Comparison of ENCODE assay signal across 22 cellular contexts in the genomic region with DNA sequence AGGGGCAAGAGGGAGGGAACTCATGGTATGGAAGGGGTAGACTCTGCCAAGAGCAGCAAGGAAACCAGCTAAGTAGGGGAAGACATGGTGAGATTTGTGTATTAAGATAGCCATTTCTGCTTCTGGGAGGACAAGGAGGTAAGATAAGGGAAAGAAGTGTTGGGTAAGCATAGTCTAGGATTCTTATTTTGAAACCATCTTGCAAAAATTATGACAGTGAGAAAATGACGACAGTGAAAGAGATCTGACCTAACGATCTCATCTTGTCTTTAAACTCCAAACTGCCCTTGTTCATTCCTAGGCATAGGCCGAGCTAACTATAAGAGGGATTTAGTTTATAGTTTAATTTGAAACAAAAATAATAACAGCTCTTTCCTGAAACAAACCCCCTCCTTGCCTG. TPM values are rescaled to one million over a fixed set of nuclear protein-coding genes. Genes with fewer than 3 reads are reported as not detected.
A peak's percentile ranks its signal among the peaks of the same experiment; 100 is the strongest.
DNase-seq lines count a peak whose midpoint lies in the region; ATAC-seq, FAIRE-seq and TF ChIP-seq lines count a peak whose summit lies in the region.
"Had no signal": no experiment of that assay in that cellular context is flagged by ENCODE, and none has a peak within 500 bp of the region (broad histone marks: within the 10 kb centered on the region; RNA-seq: fewer than 3 reads in every experiment).

No MANE protein-coding gene starts in this region.

- ATAC-seq in HCT116 = no peak
- ATAC-seq in K562 = no peak
- ATAC-seq: CD8-positive, alpha-beta T cell; T-cell had no signal

- no peak overlapping the region for H2BK12ac ChIP-seq in trophoblast cell (ENCODE audit: low read length)

- no peak overlapping the region for H3K27ac ChIP-seq in HCT116 (ENCODE audit: low read depth, low read length)
- H3K27ac ChIP-seq in K562 (ENCODE audit: extremely low read depth, low read depth, low read length) = no peak overlapping the region
- H3K27ac ChIP-seq in trophoblast cell (ENCODE audit: low read depth, low read length) = peak overlapping the region; percentile 27

- 8% methylated on average over 3 of the region's 3 CpGs for WGBS in K562 (ENCODE audit: insufficient coverage, low coverage, missing lambda C conversion rate)
- WGBS in trophoblast cell (ENCODE audit: extremely low coverage, insufficient coverage, insufficient read length) = no CpG with 5 or more reads among the region's 3 CpGs

- TF ChIP-seq CTCF in HCT116 (IDR thresholded peaks at IDR 0.05 in 2 of 3, conservative IDR thresholded peaks at IDR 0.05 in 1 of 3; ENCODE audit: borderline replicate concordance in 1 of 3, insufficient read depth in 1 of 3, low read depth in 2 of 3, low read length in 2 of 3) (no peak), K562 (IDR thresholded peaks at IDR 0.05 in 2 of 3, conservative IDR thresholded peaks at IDR 0.05 in 1 of 3; ENCODE audit: insufficient read depth in 2 of 3, low read depth in 1 of 3, low read length in 3 of 3) (no peak), GM20000 (IDR thresholded peaks at IDR 0.05; ENCODE audit: extremely low read depth, missing control alignments) (no peak)

- no peak overlapping the region for H3K14ac ChIP-seq in trophoblast cell (ENCODE audit: low read length)

- no peaks in the 10 kb centered on the region for H3K79me2 ChIP-seq in HCT116 (ENCODE audit: insufficient read depth, low read length)
- no peaks in the 10 kb centered on the region for H3K79me2 ChIP-seq in K562 (ENCODE audit: control insufficient read depth, insufficient read depth, low read length)
- no peaks in the 10 kb centered on the region for H3K79me2 ChIP-seq in trophoblast cell (ENCODE audit: control insufficient read depth, insufficient read depth, low read length, poor library complexity)

- intact Hi-C loops in HCT116 (cut with micrococcal nuclease) (no loop called here), K562 (cut with micrococcal nuclease) (loop anchor here (5.0 kb wide), 1 partner anchor 74 kb away; the partner anchor contains the start of gene AKTIP)

- H3K4ac ChIP-seq in trophoblast cell (ENCODE audit: low read depth, low read length) = peak overlapping the region; percentile 29

- H3K23ac ChIP-seq in trophoblast cell (ENCODE audit: low read length) = no peak overlapping the region

- CTCF ChIA-PET in HCT116 (lab: Charles Lee) = no interaction called here
- CTCF ChIA-PET in K562 (lab: Yijun Ruan, JAX; ENCODE audit: low intra/inter-chr PET ratio) = no interaction called here

- in situ Hi-C loops in K562 (cut with MboI) = no loop called here

- H3K4me2 ChIP-seq in HCT116 (ENCODE audit: low read length) (peak overlapping the region; percentile 15), K562 (ENCODE audit: insufficient read depth, low read length) (no peak overlapping the region), trophoblast cell (ENCODE audit: low read length) (no peak overlapping the region)

- no peak overlapping the region for H4K12ac ChIP-seq in trophoblast cell (ENCODE audit: low read depth, low read length)

- H3K4me1 ChIP-seq in HCT116 (ENCODE audit: control insufficient read depth in 1 of 2, insufficient read depth in 2 of 2, low read length in 2 of 2) (peaks cover 13% of the 10 kb centered on the region in 2 experiments; a peak in 3 of 4 replicates), K562 (replicated peaks in 1 of 2; ENCODE audit: control insufficient read depth in 2 of 2, insufficient read depth in 2 of 2, low read length in 2 of 2) (peaks cover 0 to 3% of the 10 kb centered on the region in 2 experiments; a peak in 3 of 5 replicates), trophoblast cell (ENCODE audit: control insufficient read depth in 1 of 2, insufficient read depth in 2 of 2, low read length in 2 of 2) (peaks cover 0 to 4% of the 10 kb centered on the region in 2 experiments)

- no peaks in the 10 kb centered on the region for H3K9me1 ChIP-seq in K562 (ENCODE audit: control insufficient read depth, insufficient read depth, low read length)

- TF ChIP-seq RAD21 in HCT116 (IDR thresholded peaks at IDR 0.05; ENCODE audit: low read depth) (no peak), K562 (CRISPR knock-in tag; conservative IDR thresholded peaks at IDR 0.05 in 1 of 2, IDR thresholded peaks at IDR 0.05 in 1 of 2) (no peak)

- DNase-seq in SIG-M5 treated with dmso at 0.1 percent for 504 hours (lab: John Stamatoyannopoulos, UW; ENCODE audit: unreplicated experiment) (peak; percentile 2), SIG-M5 (lab: John Stamatoyannopoulos, UW) (no peak), HCT116 (ENCODE audit: low read depth, low spot score) (no peak), K562 (ENCODE audit: extremely low read depth in 1 of 4, low spot score in 3 of 4) (no peak), trophoblast cell (peak in 1 of 2 donors; percentile 85), GM20000 (ENCODE audit: low spot score) (no peak), NCI-H774 (lab: John Stamatoyannopoulos, UW) (no peak)
- DNase-seq: C1 segment of cervical spinal cord; CD8-positive, alpha-beta T cell; DMS153; GOT3; HCEC 1CT; Karpas-422; NCI-H1048; NCI-H1436; NCI-H2029; NCI-H748 treated with DMSO at 0.1 percent for 48 hours; NK-92 treated with Interleukin-12 subunit alpha and Interleukin-12 subunit beta, amount 100 ng/mL, for 24 hours; T-cell had no signal

- TF ChIP-seq POLR2A in HCT116 (IDR thresholded peaks at IDR 0.05; ENCODE audit: borderline replicate concordance, extremely low read depth, insufficient read depth, insufficient read length) (no peak), K562 (conservative IDR thresholded peaks at IDR 0.05) (no peak)

- RAD21 ChIA-PET in HCT116 (lab: Charles Lee; ENCODE audit: low non-redundant PET in 1 of 2, low total read pairs in 2 of 2, uncharacterized antibody in 2 of 2, unreplicated experiment in 2 of 2) = no interaction called here

- H3K9me2 ChIP-seq in HCT116 (ENCODE audit: insufficient read depth) = no peaks in the 10 kb centered on the region

- H3K18ac ChIP-seq in trophoblast cell (ENCODE audit: low read length) = no peak overlapping the region

- no peak overlapping the region for H2AFZ ChIP-seq in HCT116 (ENCODE audit: low read depth, low read length, poor library complexity, severe bottlenecking)
- no peak overlapping the region for H2AFZ ChIP-seq in K562 (ENCODE audit: low read depth, low read length)
- H2AFZ ChIP-seq in trophoblast cell (ENCODE audit: insufficient read depth, low read length, poor library complexity) = no peak overlapping the region

- H3K9ac ChIP-seq in HCT116 (ENCODE audit: low read length) (no peak overlapping the region), K562 (ENCODE audit: insufficient read depth in 1 of 2, low read depth in 2 of 2, low read length in 2 of 2) (no peak overlapping the region), trophoblast cell (ENCODE audit: low read length) (no peak overlapping the region)

- FAIRE-seq in K562 (lab: Jason Lieb, UNC) = no peak
- FAIRE-seq: GM12892, HTR-8/SVneo, RCC 7860 had no signal

- H4K8ac ChIP-seq in trophoblast cell (ENCODE audit: low read depth, low read length) = no peak overlapping the region

- no peak overlapping the region for H2BK120ac ChIP-seq in trophoblast cell (ENCODE audit: insufficient read depth, low read length, poor library complexity)

- H4K20me1 ChIP-seq in HCT116 (ENCODE audit: insufficient read depth) (no peaks in the 10 kb centered on the region), K562 (replicated peaks; ENCODE audit: control insufficient read depth, insufficient read depth, low read length) (no peaks in the 10 kb centered on the region)

- H2BK5ac ChIP-seq in trophoblast cell (ENCODE audit: low read depth, low read length, poor library complexity) = no peak overlapping the region

- H2AK5ac ChIP-seq in trophoblast cell (ENCODE audit: low read length) = no peak overlapping the region

- POLR2A ChIA-PET in HCT116 (lab: Charles Lee) (no interaction called here), K562 (lab: Yijun Ruan, JAX) (interaction anchor here (0.6 to 2.4 kb wide), 5 partner anchors 12 to 207 kb away, joined by 3 to 11 read pairs (median 3); no protein-coding TSS in a partner anchor)

- H3K27me3 ChIP-seq in HCT116 (ENCODE audit: insufficient read depth, low read length) (no peaks in the 10 kb centered on the region), K562 (ENCODE audit: control insufficient read depth in 2 of 2, insufficient read depth in 2 of 2, low read length in 2 of 2) (no peaks in the 10 kb centered on the region), trophoblast cell (ENCODE audit: insufficient read depth, low read length) (no peaks in the 10 kb centered on the region)

- H3K79me1 ChIP-seq in trophoblast cell (ENCODE audit: low read length) = peaks cover 14% of the 10 kb centered on the region

- peak overlapping the region; percentile 13 for H4K91ac ChIP-seq in trophoblast cell (ENCODE audit: low read depth, low read length)

- H3K4me3 ChIP-seq in HCT116 (replicated peaks in 1 of 2; ENCODE audit: low read depth in 1 of 2, low read length in 2 of 2) (no peak overlapping the region), K562 (no peak overlapping the region), trophoblast cell (ENCODE audit: low read depth, low read length) (no peak overlapping the region)

- H3K9me3 ChIP-seq in HCT116 (ENCODE audit: control insufficient read depth in 1 of 2, insufficient read depth in 1 of 2, low read depth in 1 of 2, low read length in 2 of 2) = 0 out of 4 replicates have a peak, but pooled peaks cover 0 to under 1% of the 10 kb centered on the region in 2 experiments
- H3K9me3 ChIP-seq in K562 (replicated peaks; ENCODE audit: control insufficient read depth, insufficient read depth, low read depth, low read length) = no peaks in the 10 kb centered on the region
- no peaks in the 10 kb centered on the region for H3K9me3 ChIP-seq in trophoblast cell (ENCODE audit: insufficient read depth, low read depth, low read length)

- no peak for TF ChIP-seq EP300 in K562 (IDR thresholded peaks at IDR 0.05; ENCODE audit: low read length)

- no TSS peak for BruUV-seq in HCT116 (replicated peaks; lab: Mats Ljungman, UMichigan)
- BruUV-seq in K562 (replicated peaks; lab: Mats Ljungman, UMichigan) = no TSS peak

- H3K36me3 ChIP-seq in HCT116 (ENCODE audit: control insufficient read depth in 1 of 2, insufficient read depth in 2 of 2, low read length in 2 of 2) = no peaks in the 10 kb centered on the region
- no peaks in the 10 kb centered on the region for H3K36me3 ChIP-seq in K562 (ENCODE audit: control insufficient read depth, insufficient read depth, low read length)
- H3K36me3 ChIP-seq in trophoblast cell (ENCODE audit: control insufficient read depth in 1 of 2, insufficient read depth in 2 of 2, low read length in 2 of 2) = no peaks in the 10 kb centered on the region

RNA-seq across cellular contexts. Expression of gene RBL2, which starts 5.6 kb away (rescaled TPM):
- total RNA-seq in HCT116 (2021; ENCODE audit: unreplicated experiment) (33.4 TPM), K562 (2014; rRNA removed) (20.3 and 23.6 TPM in 2 replicates), K562 (2014; rRNA removed; fragmentation: Illumina TruSeq; extraction: Trizol) (29.3 and 33.9 TPM in 2 replicates), K562 (2015; rRNA removed; fragmentation: Illumina TruSeq; extraction: Trizol) (25.9 and 28.5 TPM in 2 replicates), K562 (2021) (26.8 and 28.5 TPM in 2 replicates)
- 12.0 and 18.2 TPM in 2 replicates for polyA plus RNA-seq in HCT116 (2012)
- total RNA-seq in K562 (2011; cell fraction: chromatin; rRNA removed; ENCODE audit: low replicate concordance) = 94.2 and 230 TPM in 2 replicates
- 51.7 and 57.8 TPM in 2 replicates for total RNA-seq in K562 (2011; cell fraction: nucleolus; rRNA removed)
- total RNA-seq in K562 (2011; cell fraction: nucleoplasm; rRNA removed) = 92.6 and 110 TPM in 2 replicates
- polyA plus RNA-seq in K562 (2011; rRNA removed) (76.3 and 85.8 TPM in 2 replicates), K562 (2014; fragmentation: Illumina TruSeq; extraction: Trizol) (32.1 and 36.7 TPM in 2 replicates), K562 (2014; fragmentation: Nextera tagmentation; extraction: Ambion mirVana) (1 to 10 TPM; 7.8 to 9.0 TPM), K562 (2014; rRNA removed) (31.2 and 38.2 TPM in 2 replicates)
- polyA plus RNA-seq in K562 (2011; cell fraction: cytosol; rRNA removed) = 18.2 and 30.4 TPM in 2 replicates
- 227 and 343 TPM in 2 replicates for polyA plus RNA-seq in K562 (2011; cell fraction: nucleus; rRNA removed)
- 17.4 and 33.3 TPM in 2 replicates for polyA plus RNA-seq in K562 (2012)
- 43.8 and 51.9 TPM in 2 replicates for polyA minus RNA-seq in K562 (2011; rRNA and poly(A)+ RNA removed)
- polyA minus RNA-seq in K562 (2011; cell fraction: cytosol; rRNA and poly(A)+ RNA removed) = 15.2 and 16.0 TPM in 2 replicates
- polyA minus RNA-seq in K562 (2011; cell fraction: nucleus; rRNA and poly(A)+ RNA removed) = 55.3 and 118 TPM in 2 replicates
- polyA plus RNA-seq in trophoblast cell (2013) = 18.2 and 18.5 TPM in 2 replicates
